22 cellular contexts compared by ENCODE assay signal in the genomic region with DNA sequence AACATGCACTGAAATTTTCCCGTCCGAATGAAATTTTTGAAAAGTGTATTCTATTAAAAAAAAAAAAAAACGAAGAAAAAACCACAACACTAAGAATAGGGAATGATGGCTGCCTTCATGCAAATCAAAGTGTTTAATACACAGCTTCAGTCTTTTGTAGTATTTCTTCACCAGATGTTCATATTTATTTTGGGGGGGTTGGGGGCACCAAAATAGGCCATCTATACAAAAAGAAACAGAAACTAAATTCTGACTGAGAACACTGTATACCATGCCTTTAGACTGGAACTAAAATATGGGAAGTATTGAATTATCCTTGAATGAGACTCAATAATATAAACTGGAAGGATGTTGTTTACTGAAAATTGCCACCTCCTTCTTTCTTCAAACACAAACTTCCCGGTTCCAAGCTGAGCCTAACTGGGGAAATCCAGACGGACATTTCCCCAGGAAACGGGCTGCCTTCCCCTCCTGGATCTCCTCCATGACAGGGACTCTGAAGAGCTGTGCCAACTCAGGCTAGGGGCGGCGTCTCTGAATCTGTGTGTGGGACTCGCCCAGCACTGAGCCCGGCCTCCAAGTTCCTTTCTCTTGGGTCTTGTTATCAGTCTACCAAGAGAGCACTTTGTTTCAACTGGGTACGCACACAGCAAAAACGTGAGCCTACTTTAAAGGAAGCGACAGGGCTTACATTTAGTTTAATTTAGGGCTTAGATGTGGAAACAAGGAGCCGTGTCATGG.
DNase-seq lines count a peak whose midpoint lies in the region; TF ChIP-seq lines count a peak whose summit lies in the region.
"Had no signal": no experiment of that assay in that cellular context is flagged by ENCODE, and none has a peak within 500 bp of the region (broad histone marks: within the 10 kb centered on the region; RNA-seq: fewer than 3 reads in every experiment).

No MANE protein-coding gene starts in this region.

- peaks cover 4% of the 10 kb centered on the region for H3K4me1 ChIP-seq in OCI-LY7 (ENCODE audit: insufficient read depth, low read length, poor library complexity, severe bottlenecking)
- H3K4me1 ChIP-seq in neuronal stem cell (ENCODE audit: control insufficient read depth in 2 of 2, insufficient read depth in 1 of 2, low read depth in 1 of 2, low read length in 2 of 2), result peaks cover 5 to 39% of the 10 kb centered on the region in 2 donors
- H3K4me1 ChIP-seq: SJCRH30 had no signal

- no peak overlapping the region for H2BK15ac ChIP-seq in neuronal stem cell (ENCODE audit: low read length)

- POLR2A ChIA-PET in OCI-LY7 (lab: Charles Lee), result interaction anchor here (0.7 kb wide), 1 partner anchor 1912 kb away, joined by 3 read pairs; no protein-coding TSS in a partner anchor

- H3K36me3 ChIP-seq in OCI-LY7 (ENCODE audit: insufficient read depth, low read length), result no peaks in the 10 kb centered on the region
- H3K36me3 ChIP-seq in neuronal stem cell (replicated peaks in 1 of 2; ENCODE audit: control insufficient read depth in 2 of 2, insufficient read depth in 2 of 2, low read length in 2 of 2), result no peaks in the 10 kb centered on the region
- H3K36me3 ChIP-seq: SJCRH30 had no signal

- H3K14ac ChIP-seq in neuronal stem cell (ENCODE audit: low read length), result no peak overlapping the region

- no peaks in the 10 kb centered on the region for H3K27me3 ChIP-seq in neuronal stem cell (ENCODE audit: control insufficient read depth in 3 of 3, insufficient read depth in 3 of 3, low read depth in 1 of 3, low read length in 3 of 3)
- H3K27me3 ChIP-seq: SJCRH30 had no signal

- H3K4me3 ChIP-seq in OCI-LY7 (ENCODE audit: low read depth, low read length, poor library complexity, severe bottlenecking) (no peak overlapping the region), neuronal stem cell (ENCODE audit: low read length in 2 of 2) (no peak overlapping the region)
- H3K4me3 ChIP-seq: GM12878, GM23248, SJCRH30 had no signal

- H2BK120ac ChIP-seq in neuronal stem cell (ENCODE audit: low read depth, low read length), result no peak overlapping the region

- no peak overlapping the region for H2BK5ac ChIP-seq in neuronal stem cell (ENCODE audit: low read length)

- DNase-seq in DMS53 (lab: John Stamatoyannopoulos, UW) (peak; percentile 90), Daoy (ENCODE audit: low read depth) (peak; percentile 69), OCI-LY7 (ENCODE audit: low spot score) (no peak), neuronal stem cell (ENCODE audit: low spot score) (no peak), AG08395 (ENCODE audit: low spot score) (no peak), NCI-H524 (lab: John Stamatoyannopoulos, UW) (no peak)
- DNase-seq in activated CD4-positive, alpha-beta T cell treated with anti-CD3 and anti-CD28 coated beads for 1 hour, result no peak
- DNase-seq: Calu3, GDM1, GM23248, H9, HFFc6, NCI-H1092, NCI-H1417 treated with DMSO at 0.1 percent for 48 hours, NCI-H1694 treated with DMSO at 0.1 percent for 48 hours, NCI-H2081, NCI-H226, NCI-H524 treated with DMSO at 0.1 percent for 48 hours, OCI-M1, SJCRH30 had no signal

- H3K79me2 ChIP-seq in OCI-LY7 (ENCODE audit: insufficient read depth, low read depth, low read length), result no peaks in the 10 kb centered on the region

- intact Hi-C loops in OCI-LY7 (cut with micrococcal nuclease; ENCODE audit: unreplicated experiment), result no loop called here

- H3K9me2 ChIP-seq in OCI-LY7 (ENCODE audit: insufficient read depth, low read length), result no peaks in the 10 kb centered on the region

- H3K9me3 ChIP-seq in OCI-LY7 (ENCODE audit: low read length) (no peaks in the 10 kb centered on the region), neuronal stem cell (replicated peaks in 1 of 2; ENCODE audit: control insufficient read depth in 2 of 2, insufficient read depth in 1 of 2, low read depth in 1 of 2, low read length in 2 of 2) (peaks cover 3 to 17% of the 10 kb centered on the region in 2 donors)
- H3K9me3 ChIP-seq: SJCRH30 had no signal

- no peak overlapping the region for H2AK5ac ChIP-seq in neuronal stem cell (ENCODE audit: low read depth, low read length)

- H3K27ac ChIP-seq in OCI-LY7 (ENCODE audit: low read depth, low read length, poor library complexity, severe bottlenecking) (no peak overlapping the region), neuronal stem cell (replicated peaks; ENCODE audit: low read length) (no peak overlapping the region)
- H3K27ac ChIP-seq: GM23248, KMS-11, SJCRH30 had no signal

- no peak overlapping the region for H3K4ac ChIP-seq in neuronal stem cell (ENCODE audit: low read length)

- H3K18ac ChIP-seq in neuronal stem cell (ENCODE audit: low read length), result peak overlapping the region; percentile 56

- no peak overlapping the region for H4K91ac ChIP-seq in neuronal stem cell (ENCODE audit: low read depth, low read length, poor library complexity)

- H3K79me1 ChIP-seq in neuronal stem cell (ENCODE audit: low read depth, low read length), result no peaks in the 10 kb centered on the region

- no CpG with 5 or more reads among the region's 14 CpGs for WGBS in neuronal stem cell (ENCODE audit: extremely low coverage in 2 of 2, insufficient read length in 2 of 2, insufficient replicate concordance in 1 of 2), 2 donors

- CTCF ChIA-PET in OCI-LY7 (lab: Charles Lee; ENCODE audit: unreplicated experiment), result no interaction called here

- no peak overlapping the region for H3K23ac ChIP-seq in neuronal stem cell (ENCODE audit: low read depth, low read length, poor library complexity)

- H3K9ac ChIP-seq in neuronal stem cell (ENCODE audit: low read depth, low read length, poor library complexity), result no peak overlapping the region
- H3K9ac ChIP-seq: GM23248, KMS-11 had no signal

- H2BK12ac ChIP-seq in neuronal stem cell (ENCODE audit: low read length), result no peak overlapping the region

- H3K4me2 ChIP-seq in OCI-LY7 (ENCODE audit: low read length) (peak overlapping the region; percentile 34; the same call in 1 of the 2 replicates), neuronal stem cell (ENCODE audit: insufficient read depth, low read length, poor library complexity, severe bottlenecking) (no peak overlapping the region)
- H3K4me2 ChIP-seq: KMS-11 had no signal

- no TSS peak for BruUV-seq in OCI-LY7 (replicated peaks; lab: Mats Ljungman, UMichigan)

- no peak overlapping the region for H4K8ac ChIP-seq in neuronal stem cell (ENCODE audit: low read depth, low read length)

- H2AFZ ChIP-seq in OCI-LY7 (ENCODE audit: low read length) (no peak overlapping the region), neuronal stem cell (ENCODE audit: low read length) (peak overlapping the region; percentile 39)
- H2AFZ ChIP-seq: GM23248 had no signal

- H4K20me1 ChIP-seq in OCI-LY7 (ENCODE audit: insufficient read depth, low read length), result no peaks in the 10 kb centered on the region

- TF ChIP-seq CTCF in OCI-LY7 (conservative IDR thresholded peaks at IDR 0.05; ENCODE audit: low read length), result no peak

Comparison
In these comparisons a context has a peak if more than half of its experiments do, and no peak if none do; other contexts are left out.
1. DNase-seq: peak in DMS53 (single experiment) and Daoy (single experiment); none in OCI-LY7 (single experiment), neuronal stem cell (single experiment), activated CD4-positive, alpha-beta T cell treated with anti-CD3 and anti-CD28 coated beads for 1 hour (single experiment), AG08395 (single experiment) and NCI-H524 (0 of 2).